In the genomic region with DNA sequence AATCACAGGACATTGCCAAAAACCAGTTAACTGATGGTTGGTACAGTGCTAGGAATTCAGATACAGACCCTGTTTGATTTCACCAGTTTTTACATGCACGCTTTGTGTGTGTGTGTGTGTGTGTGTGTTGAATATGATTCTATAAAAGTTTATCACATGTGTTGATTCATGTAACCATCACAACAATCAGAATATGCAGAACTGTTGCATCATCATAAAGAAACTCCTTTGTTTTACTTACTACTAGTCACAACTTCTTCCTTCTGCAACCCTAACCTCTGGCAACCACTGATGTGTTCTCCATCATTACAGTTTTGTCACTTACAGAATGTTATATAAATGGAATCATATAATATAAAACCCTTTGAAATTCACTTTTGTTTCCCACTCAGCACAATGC, we compare ENCODE assay signal across 23 cellular contexts.
"Had no signal": no experiment of that assay in that cellular context is flagged by ENCODE, and none has a peak within 500 bp of the region (broad histone marks: within the 10 kb centered on the region; RNA-seq: fewer than 3 reads in every experiment).

No MANE protein-coding gene starts in this region.

- H3K27ac ChIP-seq: dorsolateral prefrontal cortex, heart left ventricle, neural progenitor cell, ovary, psoas muscle, skin epidermis, testis, tibial nerve, upper lobe of right lung, vagina had no signal

- H3K4me3 ChIP-seq: dorsolateral prefrontal cortex, heart left ventricle, neural progenitor cell, ovary, psoas muscle, skin epidermis, testis, tibial nerve, upper lobe of right lung, vagina had no signal

- H3K36me3 ChIP-seq: heart left ventricle, neural progenitor cell, ovary, tibial nerve, upper lobe of right lung, vagina had no signal

- DNase-seq: cortex of kidney; dorsolateral prefrontal cortex; effector CD8-positive, alpha-beta T cell; heart left ventricle; hippocampal formation; kidney glomerular epithelial cell; natural killer cell; nucleus accumbens; ovary; psoas muscle; retina; stimulated activated CD4-positive, alpha-beta T cell treated with anti-CD3 and anti-CD28 coated beads, Interleukin-2, amount 100 ng/mL, for 24 hours; stimulated activated CD4-positive, alpha-beta T cell treated with anti-CD3 and anti-CD28 coated beads, Interleukin-4, amount 100 ng/mL, for 4 hours; stimulated activated naive B cell treated with anti-CD40 and anti-IgM and Interleukin-4, amounts not matched to agents 10 μg/mL and 1 μg/mL and 100 μg/mL, for 72 hours; stimulated activated naive CD8-positive, alpha-beta T cell treated with anti-CD3 and anti-CD28 coated beads, Interleukin-15, amount 100 ng/mL, for 72 hours; testis; upper lobe of right lung had no signal

- H3K27me3 ChIP-seq: dorsolateral prefrontal cortex, heart left ventricle, neural progenitor cell, ovary, testis, tibial nerve, upper lobe of right lung, vagina had no signal

- ATAC-seq: esophagus mucosa; heart left ventricle; natural killer cell; psoas muscle; sciatic nerve; stimulated activated naive B cell treated with anti-CD40 and anti-IgM and Interleukin-4, amounts not matched to agents 10 μg/mL and 1 μg/mL and 100 μg/mL, for 72 hours; stimulated activated naive CD8-positive, alpha-beta T cell treated with anti-CD3 and anti-CD28 coated beads, Interleukin-15, amount 100 ng/mL, for 72 hours; upper lobe of right lung had no signal
